13 cellular contexts compared by ENCODE assay signal in genomic region chr18:63260075-63260754, GRCh38. TPM values are rescaled to one million over a fixed set of nuclear protein-coding genes. Genes with fewer than 3 reads are reported as not detected.
DNase-seq lines count a peak whose midpoint lies in the region; ATAC-seq and TF ChIP-seq lines count a peak whose summit lies in the region.
"Had no signal": no experiment of that assay in that cellular context is flagged by ENCODE, and none has a peak within 500 bp of the region (broad histone marks: within the 10 kb centered on the region; RNA-seq: fewer than 3 reads in every experiment).

No MANE protein-coding gene starts in this region.

- WGBS in body of pancreas, 2 donors: 59 to 68% methylated on average over 10 of the region's 10 CpGs

- peaks cover 37% of the 10 kb centered on the region for H3K4me1 Mint-ChIP-seq in glutamatergic neuron (ENCODE audit: low read depth, unreplicated experiment)

- TF ChIP-seq CTCF in glutamatergic neuron (IDR thresholded peaks at IDR 0.05; ENCODE audit: partially characterized antibody, unreplicated experiment) (no peak), body of pancreas (IDR thresholded peaks at IDR 0.05) (no peak)

- H3K4me1 ChIP-seq in subcutaneous abdominal adipose tissue (ENCODE audit: control insufficient read depth in 5 of 5, insufficient read depth in 5 of 5, low read length in 5 of 5): peaks cover 5 to 53% (median 42%) of the 10 kb centered on the region in 5 donors
- H3K4me1 ChIP-seq in body of pancreas: no peaks in the 10 kb centered on the region
- H3K4me1 ChIP-seq: A549 had no signal

- H3K27ac Mint-ChIP-seq in glutamatergic neuron (ENCODE audit: unreplicated experiment): peak overlapping the region; percentile 75

- peaks cover 5% of the 10 kb centered on the region for H3K9me3 Mint-ChIP-seq in glutamatergic neuron (ENCODE audit: unreplicated experiment)

- peaks cover 4% of the 10 kb centered on the region for H3K36me3 Mint-ChIP-seq in glutamatergic neuron (ENCODE audit: unreplicated experiment)

- peak overlapping the region; percentile 92 for H3K27ac ChIP-seq in subcutaneous abdominal adipose tissue (ENCODE audit: low read depth, low read length)
- no peak overlapping the region for H3K27ac ChIP-seq in body of pancreas
- H3K27ac ChIP-seq: A549, SK-N-MC, VCaP had no signal

- H3K36me3 ChIP-seq in subcutaneous abdominal adipose tissue (ENCODE audit: control insufficient read depth in 5 of 5, insufficient read depth in 5 of 5, low read length in 5 of 5) (peaks cover 0 to 2% (median 0%) of the 10 kb centered on the region in 5 donors), body of pancreas (replicated peaks in 1 of 2; ENCODE audit: insufficient read depth in 1 of 2, low read depth in 2 of 2) (no peaks in the 10 kb centered on the region)
- H3K36me3 ChIP-seq: heart left ventricle had no signal

- peak overlapping the region in 2 of 5 donors; percentile 9 to 36 for H3K9ac ChIP-seq in subcutaneous abdominal adipose tissue (ENCODE audit: low read length in 5 of 5)

- no peak for ATAC-seq in esophagus mucosa
- no peak for ATAC-seq in body of pancreas
- ATAC-seq: A549, heart left ventricle had no signal

- H3K27me3 ChIP-seq in subcutaneous abdominal adipose tissue (ENCODE audit: control insufficient read depth in 5 of 5, insufficient read depth in 4 of 5, low read length in 5 of 5) (no peaks in the 10 kb centered on the region), body of pancreas (no peaks in the 10 kb centered on the region)
- H3K27me3 ChIP-seq: heart left ventricle had no signal

- H3K9me3 ChIP-seq in subcutaneous abdominal adipose tissue (ENCODE audit: control insufficient read depth in 5 of 5, low read length in 5 of 5) (peaks cover 0 to 2% (median 0%) of the 10 kb centered on the region in 5 donors), body of pancreas (no peaks in the 10 kb centered on the region)
- H3K9me3 ChIP-seq: A549, heart left ventricle had no signal

- no peak overlapping the region for H3K4me3 ChIP-seq in subcutaneous abdominal adipose tissue (ENCODE audit: low read depth in 1 of 5, low read length in 5 of 5)
- H3K4me3 ChIP-seq in body of pancreas: no peak overlapping the region
- H3K4me3 ChIP-seq: A549, heart left ventricle, SK-N-MC had no signal

- peak; percentile 43 for DNase-seq in NCI-H2171 treated with DMSO at 0.1 percent for 48 hours (lab: John Stamatoyannopoulos, UW)
- DNase-seq in NCI-H2171 (lab: John Stamatoyannopoulos, UW): no peak
- peak; percentile 60 for DNase-seq in NCI-H69 (lab: John Stamatoyannopoulos, UW)
- DNase-seq in glutamatergic neuron: no peak
- no peak for DNase-seq in NCI-H1930 (lab: John Stamatoyannopoulos, UW)
- DNase-seq in body of pancreas: no peak
- DNase-seq: heart left ventricle, kidney glomerular epithelial cell had no signal

- H3K4me3 Mint-ChIP-seq in glutamatergic neuron (ENCODE audit: unreplicated experiment): peak overlapping the region; percentile 5

- intact Hi-C loops in body of pancreas (cut with DNase I): no loop called here

- no peak for TF ChIP-seq POLR2A in body of pancreas (IDR thresholded peaks at IDR 0.05)

- H3K27me3 Mint-ChIP-seq in glutamatergic neuron (ENCODE audit: unreplicated experiment): peaks cover 5% of the 10 kb centered on the region

RNA-seq across cellular contexts. Expression of gene BCL2, which starts 59.4 kb away (rescaled TPM):
- total RNA-seq in glutamatergic neuron (ENCODE audit: unreplicated experiment) (6.8 TPM), esophagus mucosa (2.3 TPM), body of pancreas (10 to 100 TPM; 10.1 to 18.5 TPM)

Comparison
In these comparisons a context has a peak if more than half of its experiments do, and no peak if none do; other contexts are left out.
1. DNase-seq: peak in NCI-H2171 treated with DMSO at 0.1 percent for 48 hours (single experiment) and NCI-H69 (single experiment); none in NCI-H2171 (single experiment), glutamatergic neuron (single experiment), NCI-H1930 (0 of 2) and body of pancreas (0 of 4).